Comparison of ENCODE assay signal across 10 cellular contexts in the genomic region with DNA sequence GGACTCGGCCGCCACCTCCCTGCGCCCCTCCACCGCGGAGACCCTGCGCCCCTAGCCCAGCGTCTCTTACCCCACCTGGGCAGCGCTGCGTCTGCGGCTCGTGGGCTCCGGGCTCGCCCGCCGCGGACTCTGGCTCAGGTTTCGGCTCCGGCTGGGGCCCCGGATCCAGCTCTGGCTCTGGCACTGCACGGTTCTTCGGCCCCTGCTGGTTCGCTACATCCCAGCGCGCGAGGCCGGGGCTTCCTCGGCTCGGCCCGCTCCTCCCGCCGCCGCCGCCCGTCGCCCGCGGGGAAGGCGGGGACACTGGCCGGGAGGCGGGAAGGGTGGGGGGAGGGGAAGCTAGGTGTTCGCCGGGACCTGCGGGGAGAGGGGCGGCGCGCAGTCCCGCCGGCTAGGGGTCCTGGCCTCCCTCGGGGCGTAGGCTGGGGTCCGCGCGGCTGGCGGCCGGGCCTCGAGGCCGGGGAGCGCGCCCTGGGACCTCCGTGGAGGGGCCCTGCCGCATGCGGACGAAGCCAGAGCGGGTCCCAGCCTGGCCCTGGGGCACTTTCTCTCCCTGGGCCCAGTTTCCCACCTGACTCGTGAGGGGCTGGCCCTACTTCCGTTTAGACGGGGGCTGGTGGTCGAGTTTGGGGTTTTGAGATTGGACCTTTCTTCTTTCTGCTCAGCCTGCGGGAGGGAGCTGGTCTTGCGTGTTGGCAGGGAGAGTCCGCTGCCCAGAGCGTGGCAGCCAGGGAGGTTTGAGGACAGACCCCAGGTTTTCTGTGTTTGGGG. TPM values are rescaled to one million over a fixed set of nuclear protein-coding genes. Genes with fewer than 3 reads are reported as not detected.
DNase-seq lines count a peak whose midpoint lies in the region; ATAC-seq and TF ChIP-seq lines count a peak whose summit lies in the region.
"Had no signal": no experiment of that assay in that cellular context is flagged by ENCODE, and none has a peak within 500 bp of the region (broad histone marks: within the 10 kb centered on the region; RNA-seq: fewer than 3 reads in every experiment).

No MANE protein-coding gene starts in this region.

- TF ChIP-seq CTCF in coronary artery (IDR thresholded peaks at IDR 0.05): no peak
- no peak for TF ChIP-seq CTCF in mesothelial cell of epicardium (IDR thresholded peaks at IDR 0.05; ENCODE audit: unreplicated experiment)

- peak overlapping the region; percentile 61 for H3K4me3 ChIP-seq in coronary artery

- in situ Hi-C loops in ACHN (cut with HindIII; ENCODE audit: low pct_ligation_motif_present, low pct_unique_long_range_greater_than_20kb, low sequenced_read_pairs): no loop called here

- H3K27ac ChIP-seq in coronary artery: no peak overlapping the region

- no peak for DNase-seq in stimulated activated naive CD8-positive, alpha-beta T cell treated with anti-CD3 and anti-CD28 coated beads, Interleukin-15, amount 100 ng/mL, for 72 hours
- no peak for DNase-seq in stimulated activated naive CD8-positive, alpha-beta T cell treated with anti-CD3 and anti-CD28 coated beads, Interleukin-15, Interleukin-2, amounts not matched to agents 100 U/mL and 50 U/mL, for 24 hours
- DNase-seq in coronary artery (ENCODE audit: low spot score): no peak
- peak in 1 of 2 experiments; percentile 53 for DNase-seq in mesothelial cell of epicardium (ENCODE audit: low spot score in 2 of 2, unreplicated experiment in 2 of 2)
- DNase-seq in ACHN: no peak
- DNase-seq in epidermal melanocyte (ENCODE audit: insufficient read length, low spot score): no peak
- DNase-seq in HuH-7.5 (ENCODE audit: low spot score): no peak

- H3K27me3 Mint-ChIP-seq in stimulated activated naive CD8-positive, alpha-beta T cell treated with anti-CD3 and anti-CD28 coated beads, Interleukin-15, amount 100 ng/mL, for 72 hours: peaks cover 95% of the 10 kb centered on the region
- peaks cover 96% of the 10 kb centered on the region for H3K27me3 Mint-ChIP-seq in mesothelial cell of epicardium (ENCODE audit: low read depth)

- H3K36me3 Mint-ChIP-seq in mesothelial cell of epicardium: no peaks in the 10 kb centered on the region

- no peaks in the 10 kb centered on the region for H3K9me3 Mint-ChIP-seq in stimulated activated naive CD8-positive, alpha-beta T cell treated with anti-CD3 and anti-CD28 coated beads, Interleukin-15, amount 100 ng/mL, for 72 hours
- H3K9me3 Mint-ChIP-seq in mesothelial cell of epicardium: no peaks in the 10 kb centered on the region
- H3K9me3 Mint-ChIP-seq: dendritic cell treated with granulocyte-macrophage colony-stimulating factor and Interleukin-4, amounts not matched to agents 40 ng/mL and 50 ng/mL, for 4 days had no signal

- H3K4me3 Mint-ChIP-seq in stimulated activated naive CD8-positive, alpha-beta T cell treated with anti-CD3 and anti-CD28 coated beads, Interleukin-15, amount 100 ng/mL, for 72 hours: peak overlapping the region; percentile 25 to 60
- H3K4me3 Mint-ChIP-seq in mesothelial cell of epicardium: peak overlapping the region; percentile 67

- ATAC-seq in stimulated activated naive CD8-positive, alpha-beta T cell treated with anti-CD3 and anti-CD28 coated beads, Interleukin-15, amount 100 ng/mL, for 72 hours: no peak
- no peak for ATAC-seq in stimulated activated naive CD8-positive, alpha-beta T cell treated with anti-CD3 and anti-CD28 coated beads, Interleukin-15, Interleukin-2, amounts not matched to agents 100 U/mL and 50 U/mL, for 24 hours
- ATAC-seq in HG02852 (IDR thresholded peaks at IDR 0.05; ENCODE audit: unreplicated experiment): no peak

- no peak overlapping the region for H3K27ac Mint-ChIP-seq in stimulated activated naive CD8-positive, alpha-beta T cell treated with anti-CD3 and anti-CD28 coated beads, Interleukin-15, amount 100 ng/mL, for 72 hours
- peak overlapping the region; percentile 85 for H3K27ac Mint-ChIP-seq in mesothelial cell of epicardium
- H3K27ac Mint-ChIP-seq: dendritic cell treated with granulocyte-macrophage colony-stimulating factor and Interleukin-4, amounts not matched to agents 40 ng/mL and 50 ng/mL, for 4 days had no signal

- peaks cover 35% of the 10 kb centered on the region for H3K4me1 Mint-ChIP-seq in stimulated activated naive CD8-positive, alpha-beta T cell treated with anti-CD3 and anti-CD28 coated beads, Interleukin-15, amount 100 ng/mL, for 72 hours
- H3K4me1 Mint-ChIP-seq in mesothelial cell of epicardium: peaks cover 15% of the 10 kb centered on the region

RNA-seq across cellular contexts. Expression of a gene that starts 5.7 kb away (rescaled TPM):
- total RNA-seq in mesothelial cell of epicardium: 80.2 to 89.6 TPM (median 88.0 TPM) in 3 replicates
- total RNA-seq: mononuclear cell had no signal
